1 cellular context compared by ENCODE assay signal in genomic region chr5:148808864-148809642, GRCh38.
TF ChIP-seq lines count a peak whose summit lies in the region.

No MANE protein-coding gene starts in this region.

TF ChIP-seq in HEK293, 187 proteins besides CTCF, POLR2A, EP300 and RAD21 (continued from another document):
- TF ChIP-seq KLF10 (tag by site-specific recombination; IDR thresholded peaks at IDR 0.05) = no peak
- no peak for TF ChIP-seq ZNF292 (tag by site-specific recombination; IDR thresholded peaks at IDR 0.05; ENCODE audit: borderline replicate concordance, low read depth)
- TF ChIP-seq ZNF341 (tag by site-specific recombination; IDR thresholded peaks at IDR 0.05; ENCODE audit: low read depth) = no peak
- no peak for TF ChIP-seq RBAK (tag by site-specific recombination; IDR thresholded peaks at IDR 0.05)
- TF ChIP-seq ZNF777 (tag by site-specific recombination; IDR thresholded peaks at IDR 0.05; ENCODE audit: borderline replicate concordance) = no peak
- no peak for TF ChIP-seq ZBTB1 (tag by site-specific recombination; IDR thresholded peaks at IDR 0.05)
- TF ChIP-seq PRDM10 (tag by site-specific recombination; IDR thresholded peaks at IDR 0.05) = no peak
- no peak for TF ChIP-seq ELK4 (IDR thresholded peaks at IDR 0.05; ENCODE audit: borderline replicate concordance, low read depth, low read length)
- no peak for TF ChIP-seq ZNF416 (tag by site-specific recombination; IDR thresholded peaks at IDR 0.05)
